ENCODE assay signal across 20 cellular contexts in genomic region chr15:63181658-63182057, GRCh38. TPM values are rescaled to one million over a fixed set of nuclear protein-coding genes. Genes with fewer than 3 reads are reported as not detected.
DNase-seq lines count a peak whose midpoint lies in the region; ATAC-seq, FAIRE-seq and TF ChIP-seq lines count a peak whose summit lies in the region.
"Had no signal": no experiment of that assay in that cellular context is flagged by ENCODE, and none has a peak within 500 bp of the region (broad histone marks: within the 10 kb centered on the region; RNA-seq: fewer than 3 reads in every experiment).

No MANE protein-coding gene starts in this region.

- 92 to 95% methylated on average over 2 of the region's 2 CpGs for WGBS in GM23248 (ENCODE audit: low coverage in 1 of 2, low lambda C conversion rate in 2 of 2, missing lambda C conversion rate in 2 of 2), 2 experiments

- H3K27me3 ChIP-seq in GM23248 (replicated peaks; ENCODE audit: insufficient read depth), result no peaks in the 10 kb centered on the region
- H3K27me3 ChIP-seq in osteoblast (ENCODE audit: insufficient read depth, low read length), result no peaks in the 10 kb centered on the region

- H3K4me2 ChIP-seq in GM23248 (ENCODE audit: unreplicated experiment) (no peak overlapping the region), osteoblast (ENCODE audit: insufficient read depth, low read length) (no peak overlapping the region)
- H3K4me2 ChIP-seq: KMS-11 had no signal

- H3K27ac ChIP-seq in GM23248 (no peak overlapping the region), epithelial cell of prostate (peak overlapping the region; percentile 9), osteoblast (ENCODE audit: low read depth, low read length) (no peak overlapping the region)
- H3K27ac ChIP-seq: KMS-11 had no signal

- peaks cover 28% of the 10 kb centered on the region for H3F3A ChIP-seq in GM23248 (ENCODE audit: insufficient read depth)

- in situ Hi-C loops in GM23248 (cut with MboI), result no loop called here

- H3K79me2 ChIP-seq in GM23248 (ENCODE audit: insufficient read depth), result no peaks in the 10 kb centered on the region
- no peaks in the 10 kb centered on the region for H3K79me2 ChIP-seq in osteoblast (ENCODE audit: insufficient read depth, low read length)

- H3K4me3 ChIP-seq in GM23248, result no peak overlapping the region
- H3K4me3 ChIP-seq in osteoblast (ENCODE audit: insufficient read depth, low read length), result no peak overlapping the region
- H3K4me3 ChIP-seq: GM12878 had no signal

- H2AFZ ChIP-seq in GM23248 (no peak overlapping the region), osteoblast (ENCODE audit: low read length) (no peak overlapping the region)

- H3K9ac ChIP-seq in GM23248, result no peak overlapping the region
- H3K9ac ChIP-seq: KMS-11 had no signal

- H4K20me1 ChIP-seq in GM23248 (ENCODE audit: insufficient read depth) (no peaks in the 10 kb centered on the region), osteoblast (ENCODE audit: insufficient read depth, low read length) (no peaks in the 10 kb centered on the region)

- peaks cover 25% of the 10 kb centered on the region for H3K4me1 ChIP-seq in GM23248 (ENCODE audit: insufficient read depth)
- peaks cover 7% of the 10 kb centered on the region for H3K4me1 ChIP-seq in osteoblast (ENCODE audit: insufficient read depth, low read length)

- H3K9me3 ChIP-seq in GM23248 (ENCODE audit: low read depth) (no peaks in the 10 kb centered on the region), osteoblast (ENCODE audit: low read depth, low read length) (no peaks in the 10 kb centered on the region)

- no peaks in the 10 kb centered on the region for H3K36me3 ChIP-seq in GM23248 (ENCODE audit: low read depth)
- H3K36me3 ChIP-seq in osteoblast (ENCODE audit: insufficient read depth, low read length), result no peaks in the 10 kb centered on the region

- no peak for ATAC-seq in GM21576 (IDR thresholded peaks at IDR 0.05; ENCODE audit: unreplicated experiment)
- ATAC-seq: GM12878, Panc1 had no signal

- no peak for FAIRE-seq in urothelium cell line (lab: Jason Lieb, UNC)
- FAIRE-seq: GM12878, HTR-8/SVneo had no signal

- no peak for TF ChIP-seq CTCF in osteoblast (IDR thresholded peaks at IDR 0.05; ENCODE audit: extremely low read depth, low read depth, low read length)

- H3K9me2 ChIP-seq in GM23248 (ENCODE audit: insufficient read depth), result no peaks in the 10 kb centered on the region

- DNase-seq in GM23248 (peak; percentile 38), MV-4-11 (lab: John Stamatoyannopoulos, UW) (peak; percentile 24), epithelial cell of prostate (ENCODE audit: low read depth, low spot score) (peak; percentile 78), osteoblast (ENCODE audit: insufficient read length, low spot score, missing footprints) (peak; percentile 74), urothelium cell line (ENCODE audit: low spot score) (no peak), NCI-H1092 treated with DMSO at 0.1 percent for 48 hours (lab: John Stamatoyannopoulos, UW) (no peak)
- DNase-seq: CD4-positive, alpha-beta T cell; COR-L47; DMS79 treated with DMSO at 0.1 percent for 48 hours; H9; NCI-H1436 treated with DMSO at 0.1 percent for 48 hours; NCI-H2029; NCI-H2227 treated with DMSO at 0.1 percent for 48 hours; NCI-H510A; NCI-H748 treated with DMSO at 0.1 percent for 48 hours had no signal

RNA-seq across cellular contexts. Expression of gene RAB8B, which starts 7.7 kb away (rescaled TPM):
- total RNA-seq in GM23248 (2014; rRNA removed; shearing (Covaris generic)), result 54.3 and 54.6 TPM in 2 replicates
- 37.8 and 43.6 TPM in 2 replicates for polyA plus RNA-seq in GM23248 (2016; fragmentation: Nextera tagmentation; extraction: Ambion mirVana)
- 55.7 and 57.5 TPM in 2 replicates for total RNA-seq in osteoblast

RNA-seq across cellular contexts. Expression of gene RPS27L, which starts 24.4 kb away (rescaled TPM):
- total RNA-seq in GM23248 (2014; rRNA removed; shearing (Covaris generic)), result 110 and 151 TPM in 2 replicates
- polyA plus RNA-seq in GM23248 (2016; fragmentation: Nextera tagmentation; extraction: Ambion mirVana), result 1,175 and 1,181 TPM in 2 replicates
- total RNA-seq in osteoblast, result 263 and 281 TPM in 2 replicates

RNA-seq across cellular contexts. Expression of gene LACTB, which starts 60.0 kb away (rescaled TPM):
- total RNA-seq in GM23248 (2014; rRNA removed; shearing (Covaris generic)), result 27.1 and 27.3 TPM in 2 replicates
- 35.8 and 39.7 TPM in 2 replicates for polyA plus RNA-seq in GM23248 (2016; fragmentation: Nextera tagmentation; extraction: Ambion mirVana)
- 51.6 and 52.8 TPM in 2 replicates for total RNA-seq in osteoblast

Comparison
In these comparisons a context has a peak if more than half of its experiments do, and no peak if none do; other contexts are left out.
1. DNase-seq: peak in GM23248 (single experiment), MV-4-11 (single experiment), epithelial cell of prostate (single experiment) and osteoblast (single experiment); none in urothelium cell line (single experiment) and NCI-H1092 treated with DMSO at 0.1 percent for 48 hours (single experiment).